Comparison of ENCODE assay signal across 20 cellular contexts in the genomic region with DNA sequence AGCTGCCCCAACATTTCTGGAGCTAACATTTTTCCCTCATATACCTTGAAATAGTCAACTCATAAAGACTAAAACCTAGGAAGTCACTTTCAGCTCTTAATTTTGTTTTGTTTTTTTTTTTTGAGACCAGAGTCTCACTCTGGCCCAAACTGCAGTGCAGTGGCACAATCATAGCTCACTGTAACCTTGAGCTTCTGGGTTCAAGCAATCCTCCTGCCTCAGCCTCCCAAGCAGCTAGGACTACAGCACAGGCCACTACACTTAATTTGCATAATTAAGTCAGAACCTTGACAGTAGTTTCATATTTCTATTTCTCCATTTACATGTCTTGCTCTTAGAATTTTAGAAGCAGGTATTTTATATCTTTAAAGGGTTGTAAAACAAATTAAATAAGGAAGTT. TPM values are rescaled to one million over a fixed set of nuclear protein-coding genes. Genes with fewer than 3 reads are reported as not detected.
DNase-seq lines count a peak whose midpoint lies in the region; ATAC-seq and TF ChIP-seq lines count a peak whose summit lies in the region.
"Had no signal": no experiment of that assay in that cellular context is flagged by ENCODE, and none has a peak within 500 bp of the region (broad histone marks: within the 10 kb centered on the region; RNA-seq: fewer than 3 reads in every experiment).

No MANE protein-coding gene starts in this region.

- peaks cover 46% of the 10 kb centered on the region for H3K4me1 Mint-ChIP-seq in activated T-cell treated with anti-CD3 and anti-CD28 coated beads, Interleukin-2, amount 50 U/mL, for 24 hours (ENCODE audit: low read depth)
- H3K4me1 Mint-ChIP-seq in memory B cell (peaks cover 40% of the 10 kb centered on the region), type B pancreatic cell (ENCODE audit: unreplicated experiment) (peaks cover 27% of the 10 kb centered on the region)
- peaks cover 47% of the 10 kb centered on the region for H3K4me1 Mint-ChIP-seq in stimulated activated naive CD8-positive, alpha-beta T cell treated with anti-CD3 and anti-CD28 coated beads, Interleukin-15, amount 100 ng/mL, for 72 hours

- no peaks in the 10 kb centered on the region for H3K9me3 Mint-ChIP-seq in activated T-cell treated with anti-CD3 and anti-CD28 coated beads, Interleukin-2, amount 50 U/mL, for 24 hours
- no peaks in the 10 kb centered on the region for H3K9me3 Mint-ChIP-seq in memory B cell
- H3K9me3 Mint-ChIP-seq in type B pancreatic cell = no peaks in the 10 kb centered on the region
- no peaks in the 10 kb centered on the region for H3K9me3 Mint-ChIP-seq in stimulated activated naive CD8-positive, alpha-beta T cell treated with anti-CD3 and anti-CD28 coated beads, Interleukin-15, amount 100 ng/mL, for 72 hours

- no peak overlapping the region for H2AFZ ChIP-seq in OCI-LY3 (ENCODE audit: low read depth, low read length)

- no peaks in the 10 kb centered on the region for H3K9me3 ChIP-seq in OCI-LY3 (ENCODE audit: insufficient read depth, low read length)
- H3K9me3 ChIP-seq: BLaER1 treated with 17β-estradiol and CSF1 and Interleukin-3, amounts not matched to agents 10 nM and 100 nM; SJCRH30 had no signal

- H3K9ac ChIP-seq in OCI-LY3 (ENCODE audit: low read length) = peak overlapping the region; percentile 15; the same call in 1 of the 2 replicates
- H3K9ac ChIP-seq: KMS-11 had no signal

- TF ChIP-seq CTCF in OCI-LY3 (IDR thresholded peaks at IDR 0.05; ENCODE audit: low read depth, low read length) = no peak
- TF ChIP-seq CTCF in type B pancreatic cell (conservative IDR thresholded peaks at IDR 0.05) = no peak

- H3K27ac ChIP-seq in OCI-LY3 (ENCODE audit: low read length) = peak overlapping the region; percentile 87
- H3K27ac ChIP-seq: 22Rv1; BLaER1 treated with 17β-estradiol and CSF1 and Interleukin-3, amounts not matched to agents 10 nM and 100 nM; KMS-11; SJCRH30 had no signal

- H3K79me2 ChIP-seq in OCI-LY3 (ENCODE audit: low read length) = peaks cover 96% of the 10 kb centered on the region

- H4K20me1 ChIP-seq in OCI-LY3 (ENCODE audit: insufficient read depth, low read length) = peaks cover 63% of the 10 kb centered on the region

- H3K4me2 ChIP-seq in OCI-LY3 (ENCODE audit: low read length) = peak overlapping the region; percentile 86
- H3K4me2 ChIP-seq: KMS-11 had no signal

- ATAC-seq in memory B cell (ENCODE audit: low read depth) = no peak
- no peak for ATAC-seq in stimulated activated naive CD8-positive, alpha-beta T cell treated with anti-CD3 and anti-CD28 coated beads, Interleukin-15, amount 100 ng/mL, for 72 hours

- DNase-seq in activated T-cell treated with anti-CD3 and anti-CD28 coated beads, Interleukin-2, amount 50 U/mL, for 24 hours = no peak
- no peak for DNase-seq in activated T-cell treated with anti-CD3 and anti-CD28 coated beads, Interleukin-2, amount 50 U/mL, for 48 hours
- DNase-seq in memory B cell (ENCODE audit: low spot score in 2 of 2) (no peak), type B pancreatic cell (ENCODE audit: extremely low spot score, unreplicated experiment) (no peak), NCI-H82 (lab: John Stamatoyannopoulos, UW) (no peak), Kasumi-1 (lab: John Stamatoyannopoulos, UW) (no peak)
- DNase-seq in stimulated activated naive CD8-positive, alpha-beta T cell treated with anti-CD3 and anti-CD28 coated beads, Interleukin-15, amount 100 ng/mL, for 72 hours = no peak
- DNase-seq: COR-L47, DMS79, GOT3, NCI-H1417 treated with DMSO at 0.1 percent for 48 hours, NCI-H2029, NCI-H2171 treated with DMSO at 0.1 percent for 48 hours, RPMI8226, SJCRH30, SW 1271 had no signal

- peak overlapping the region; percentile 89 for H3K4me3 ChIP-seq in OCI-LY3 (ENCODE audit: low read length)
- H3K4me3 ChIP-seq: BLaER1 treated with 17β-estradiol and CSF1 and Interleukin-3, amounts not matched to agents 10 nM and 100 nM; SJCRH30 had no signal

- H3K4me3 Mint-ChIP-seq in activated T-cell treated with anti-CD3 and anti-CD28 coated beads, Interleukin-2, amount 50 U/mL, for 24 hours = no peak overlapping the region
- H3K4me3 Mint-ChIP-seq in memory B cell = peak overlapping the region; percentile 58
- peak overlapping the region; percentile 71 for H3K4me3 Mint-ChIP-seq in type B pancreatic cell
- H3K4me3 Mint-ChIP-seq in stimulated activated naive CD8-positive, alpha-beta T cell treated with anti-CD3 and anti-CD28 coated beads, Interleukin-15, amount 100 ng/mL, for 72 hours = no peak overlapping the region

- peak overlapping the region; percentile 13 for H3K27ac Mint-ChIP-seq in activated T-cell treated with anti-CD3 and anti-CD28 coated beads, Interleukin-2, amount 50 U/mL, for 24 hours
- H3K27ac Mint-ChIP-seq in memory B cell (peak overlapping the region; percentile 96), type B pancreatic cell (peak overlapping the region; percentile 78)
- H3K27ac Mint-ChIP-seq in stimulated activated naive CD8-positive, alpha-beta T cell treated with anti-CD3 and anti-CD28 coated beads, Interleukin-15, amount 100 ng/mL, for 72 hours = no peak overlapping the region

- H3K27me3 Mint-ChIP-seq in activated T-cell treated with anti-CD3 and anti-CD28 coated beads, Interleukin-2, amount 50 U/mL, for 24 hours = no peaks in the 10 kb centered on the region
- H3K27me3 Mint-ChIP-seq in memory B cell (no peaks in the 10 kb centered on the region), type B pancreatic cell (no peaks in the 10 kb centered on the region)
- H3K27me3 Mint-ChIP-seq in stimulated activated naive CD8-positive, alpha-beta T cell treated with anti-CD3 and anti-CD28 coated beads, Interleukin-15, amount 100 ng/mL, for 72 hours = no peaks in the 10 kb centered on the region

- peaks cover 9% of the 10 kb centered on the region for H3K36me3 Mint-ChIP-seq in activated T-cell treated with anti-CD3 and anti-CD28 coated beads, Interleukin-2, amount 50 U/mL, for 24 hours (ENCODE audit: low read depth)
- H3K36me3 Mint-ChIP-seq in memory B cell (no peaks in the 10 kb centered on the region), type B pancreatic cell (peaks cover 4% of the 10 kb centered on the region)

- no peaks in the 10 kb centered on the region for H3K27me3 ChIP-seq in OCI-LY3 (ENCODE audit: low read depth, low read length)
- H3K27me3 ChIP-seq: BLaER1 treated with 17β-estradiol and CSF1 and Interleukin-3, amounts not matched to agents 10 nM and 100 nM; SJCRH30 had no signal

- H3K4me1 ChIP-seq in OCI-LY3 (ENCODE audit: low read length) = peaks cover 44% of the 10 kb centered on the region

- peaks cover 6% of the 10 kb centered on the region for H3K36me3 ChIP-seq in OCI-LY3 (replicated peaks; ENCODE audit: low read depth, low read length)

RNA-seq across cellular contexts. Expression of a gene that starts 4.7 kb away (rescaled TPM):
- total RNA-seq in type B pancreatic cell (ENCODE audit: low replicate concordance) = 65.4 and 86.4 TPM in 2 replicates

RNA-seq across cellular contexts. Expression of a gene that starts 30.5 kb away (rescaled TPM):
- 139 and 148 TPM in 2 replicates for total RNA-seq in type B pancreatic cell (ENCODE audit: low replicate concordance)

RNA-seq across cellular contexts. Expression of a gene that starts 30.7 kb away (rescaled TPM):
- 45.9 and 52.2 TPM in 2 replicates for total RNA-seq in type B pancreatic cell (ENCODE audit: low replicate concordance)

Comparison
In these comparisons a context has a peak if more than half of its experiments do, and no peak if none do; other contexts are left out.
1. H3K27ac Mint-ChIP-seq: peak in activated T-cell treated with anti-CD3 and anti-CD28 coated beads, Interleukin-2, amount 50 U/mL, for 24 hours (single experiment), memory B cell (single experiment) and type B pancreatic cell (single experiment); none in stimulated activated naive CD8-positive, alpha-beta T cell treated with anti-CD3 and anti-CD28 coated beads, Interleukin-15, amount 100 ng/mL, for 72 hours (0 of 2).
2. H3K4me3 Mint-ChIP-seq: peak in memory B cell (single experiment) and type B pancreatic cell (single experiment); none in activated T-cell treated with anti-CD3 and anti-CD28 coated beads, Interleukin-2, amount 50 U/mL, for 24 hours (single experiment) and stimulated activated naive CD8-positive, alpha-beta T cell treated with anti-CD3 and anti-CD28 coated beads, Interleukin-15, amount 100 ng/mL, for 72 hours (0 of 2).